9 cellular contexts compared by ENCODE assay signal in genomic region chr19:50430888-50431342, GRCh38. TPM values are rescaled to one million over a fixed set of nuclear protein-coding genes. Genes with fewer than 3 reads are reported as not detected.
A peak's percentile ranks its signal among the peaks of the same experiment; 100 is the strongest.
DNase-seq lines count a peak whose midpoint lies in the region; ATAC-seq, FAIRE-seq and TF ChIP-seq lines count a peak whose summit lies in the region.
"Had no signal": no experiment of that assay in that cellular context is flagged by ENCODE, and none has a peak within 500 bp of the region (broad histone marks: within the 10 kb centered on the region; RNA-seq: fewer than 3 reads in every experiment).

No MANE protein-coding gene starts in this region.

- peak overlapping the region; percentile 85 for H3K4me2 ChIP-seq in K562 (ENCODE audit: insufficient read depth, low read length)

- no peaks in the 10 kb centered on the region for H3K36me3 ChIP-seq in K562 (ENCODE audit: control insufficient read depth, insufficient read depth, low read length)

- peak overlapping the region; percentile 93 for H2AFZ ChIP-seq in K562 (ENCODE audit: low read depth, low read length)

- no peaks in the 10 kb centered on the region for H3K36me3 Mint-ChIP-seq in stimulated activated naive CD8-positive, alpha-beta T cell treated with anti-CD3 and anti-CD28 coated beads, Interleukin-15, Interleukin-2, amounts not matched to agents 100 ng/mL and 50 ng/mL, for 24 hours (ENCODE audit: low read depth)
- H3K36me3 Mint-ChIP-seq in mesothelial cell of epicardium: no peaks in the 10 kb centered on the region

- CTCF ChIA-PET in K562 (lab: Yijun Ruan, JAX; ENCODE audit: low intra/inter-chr PET ratio): no interaction called here

- WGBS in K562 (ENCODE audit: insufficient coverage, low coverage, missing lambda C conversion rate): 59% methylated on average over 11 of the region's 13 CpGs

- ATAC-seq in stimulated activated naive CD8-positive, alpha-beta T cell treated with anti-CD3 and anti-CD28 coated beads, Interleukin-15, Interleukin-2, amounts not matched to agents 100 U/mL and 50 U/mL, for 24 hours: no peak
- ATAC-seq in K562 (no peak), HG02798 (IDR thresholded peaks at IDR 0.05; ENCODE audit: poor library complexity, unreplicated experiment) (no peak)

- no peak for FAIRE-seq in K562 (lab: Jason Lieb, UNC)

- no peak for TF ChIP-seq RAD21 in K562 (CRISPR knock-in tag; conservative IDR thresholded peaks at IDR 0.05 in 1 of 2, IDR thresholded peaks at IDR 0.05 in 1 of 2)

- intact Hi-C loops in K562 (cut with micrococcal nuclease): no loop called here

- BruUV-seq in K562 (replicated peaks; lab: Mats Ljungman, UMichigan): no TSS peak

- peaks cover 29% of the 10 kb centered on the region for H3K4me1 Mint-ChIP-seq in stimulated activated naive CD8-positive, alpha-beta T cell treated with anti-CD3 and anti-CD28 coated beads, Interleukin-15, Interleukin-2, amounts not matched to agents 100 ng/mL and 50 ng/mL, for 24 hours (ENCODE audit: low read depth)
- H3K4me1 Mint-ChIP-seq in mesothelial cell of epicardium: peaks cover 20% of the 10 kb centered on the region

- no peak for TF ChIP-seq POLR2A in K562 (conservative IDR thresholded peaks at IDR 0.05)

- no peaks in the 10 kb centered on the region for H3K9me3 ChIP-seq in K562 (replicated peaks; ENCODE audit: control insufficient read depth, insufficient read depth, low read depth, low read length)

- in situ Hi-C loops in K562 (cut with MboI): no loop called here

- peaks cover 21% of the 10 kb centered on the region for H3K27me3 Mint-ChIP-seq in stimulated activated naive CD8-positive, alpha-beta T cell treated with anti-CD3 and anti-CD28 coated beads, Interleukin-15, Interleukin-2, amounts not matched to agents 100 ng/mL and 50 ng/mL, for 24 hours
- H3K27me3 Mint-ChIP-seq in mesothelial cell of epicardium (ENCODE audit: low read depth): peaks cover 42% of the 10 kb centered on the region

- TF ChIP-seq CTCF in K562 (IDR thresholded peaks at IDR 0.05 in 2 of 3, conservative IDR thresholded peaks at IDR 0.05 in 1 of 3; ENCODE audit: insufficient read depth in 2 of 3, low read depth in 1 of 3, low read length in 3 of 3) (no peak), mesothelial cell of epicardium (IDR thresholded peaks at IDR 0.05; ENCODE audit: unreplicated experiment) (no peak)

- no peaks in the 10 kb centered on the region for H3K79me2 ChIP-seq in K562 (ENCODE audit: control insufficient read depth, insufficient read depth, low read length)

- peak overlapping the region; percentile 45 to 88; a peak in 3 of 4 replicates for H3K9ac ChIP-seq in K562 (ENCODE audit: insufficient read depth in 1 of 2, low read depth in 2 of 2, low read length in 2 of 2)

- no peak for DNase-seq in stimulated activated naive CD8-positive, alpha-beta T cell treated with anti-CD3 and anti-CD28 coated beads, Interleukin-15, Interleukin-2, amounts not matched to agents 100 U/mL and 50 U/mL, for 24 hours
- DNase-seq in K562 (ENCODE audit: extremely low read depth in 1 of 4, low spot score in 3 of 4) (peak in 1 of 4 experiments; percentile 19), mesothelial cell of epicardium (ENCODE audit: low spot score in 2 of 2, unreplicated experiment in 2 of 2) (no peak), kidney tubule cell (ENCODE audit: low spot score) (no peak), GM03348 (ENCODE audit: low spot score) (no peak), activated gamma-delta T cell (lab: John Stamatoyannopoulos, UW) (no peak)

- TF ChIP-seq EP300 in K562 (IDR thresholded peaks at IDR 0.05; ENCODE audit: low read length): no peak

- H3K27ac Mint-ChIP-seq in stimulated activated naive CD8-positive, alpha-beta T cell treated with anti-CD3 and anti-CD28 coated beads, Interleukin-15, Interleukin-2, amounts not matched to agents 100 ng/mL and 50 ng/mL, for 24 hours: peak overlapping the region; percentile 86
- no peak overlapping the region for H3K27ac Mint-ChIP-seq in mesothelial cell of epicardium

- H3K9me3 Mint-ChIP-seq in stimulated activated naive CD8-positive, alpha-beta T cell treated with anti-CD3 and anti-CD28 coated beads, Interleukin-15, Interleukin-2, amounts not matched to agents 100 ng/mL and 50 ng/mL, for 24 hours: no peaks in the 10 kb centered on the region
- H3K9me3 Mint-ChIP-seq in mesothelial cell of epicardium: no peaks in the 10 kb centered on the region

- H3K4me3 ChIP-seq in K562: 0 out of 2 replicates have a peak overlapping the region, but pooled peaks have one; percentile 53

- no peaks in the 10 kb centered on the region for H3K27me3 ChIP-seq in K562 (ENCODE audit: control insufficient read depth in 2 of 2, insufficient read depth in 2 of 2, low read length in 2 of 2)

- H3K4me3 Mint-ChIP-seq in stimulated activated naive CD8-positive, alpha-beta T cell treated with anti-CD3 and anti-CD28 coated beads, Interleukin-15, Interleukin-2, amounts not matched to agents 100 ng/mL and 50 ng/mL, for 24 hours: peak overlapping the region; percentile 82
- H3K4me3 Mint-ChIP-seq in mesothelial cell of epicardium: peak overlapping the region; percentile 88

- POLR2A ChIA-PET in K562 (lab: Yijun Ruan, JAX): interaction anchor here (0.6 to 1.1 kb wide), 3 partner anchors 13 to 124 kb away, joined by 3 read pairs; no protein-coding TSS in a partner anchor

- H3K27ac ChIP-seq in K562 (ENCODE audit: extremely low read depth, low read depth, low read length): no peak overlapping the region; the same call in 2 of the 3 replicates

- no peaks in the 10 kb centered on the region for H4K20me1 ChIP-seq in K562 (replicated peaks; ENCODE audit: control insufficient read depth, insufficient read depth, low read length)

- peaks cover 12 to 52% of the 10 kb centered on the region in 2 experiments; a peak in 4 of 5 replicates for H3K4me1 ChIP-seq in K562 (replicated peaks in 1 of 2; ENCODE audit: control insufficient read depth in 2 of 2, insufficient read depth in 2 of 2, low read length in 2 of 2)

- H3K9me1 ChIP-seq in K562 (ENCODE audit: control insufficient read depth, insufficient read depth, low read length): no peaks in the 10 kb centered on the region

RNA-seq across cellular contexts. Expression of gene MYBPC2, which starts 1.8 kb away (rescaled TPM):
- total RNA-seq in K562 (2011; cell fraction: chromatin; rRNA removed; ENCODE audit: low replicate concordance): 0.30 and 0.67 TPM in 2 replicates
- total RNA-seq in K562 (2011; cell fraction: nucleolus; rRNA removed): not detected in 2 replicates
- total RNA-seq in K562 (2011; cell fraction: nucleoplasm; rRNA removed): not detected in 2 replicates
- total RNA-seq in K562 (2014; rRNA removed): not detected in 2 replicates
- total RNA-seq in K562 (2014; rRNA removed; fragmentation: Illumina TruSeq; extraction: Trizol): not detected in 2 replicates
- total RNA-seq in K562 (2015; rRNA removed; fragmentation: Illumina TruSeq; extraction: Trizol): not detected in 2 replicates
- 0.04 TPM in 1 of 2 replicates, not detected in the other for total RNA-seq in K562 (2021)
- polyA plus RNA-seq in K562 (2011; rRNA removed): 0.14 and 0.19 TPM in 2 replicates
- polyA plus RNA-seq in K562 (2011; cell fraction: cytosol; rRNA removed): 0.06 and 0.07 TPM in 2 replicates
- 0.31 and 0.60 TPM in 2 replicates for polyA plus RNA-seq in K562 (2011; cell fraction: nucleus; rRNA removed)
- polyA plus RNA-seq in K562 (2012): 0.01 TPM in 1 of 2 replicates, not detected in the other
- polyA plus RNA-seq in K562 (2014; fragmentation: Illumina TruSeq; extraction: Trizol): not detected in 2 replicates
- polyA plus RNA-seq in K562 (2014; fragmentation: Nextera tagmentation; extraction: Ambion mirVana): not detected
- 0.01 TPM in 1 of 2 replicates, not detected in the other for polyA plus RNA-seq in K562 (2014; rRNA removed)
- 0.06 TPM in 1 of 2 replicates, not detected in the other for polyA minus RNA-seq in K562 (2011; rRNA and poly(A)+ RNA removed)
- polyA minus RNA-seq in K562 (2011; cell fraction: cytosol; rRNA and poly(A)+ RNA removed): not detected in 2 replicates
- 0.22 TPM in 1 of 2 replicates, not detected in the other for polyA minus RNA-seq in K562 (2011; cell fraction: nucleus; rRNA and poly(A)+ RNA removed)
- total RNA-seq in mesothelial cell of epicardium: 0.89 to 1.9 TPM (median 1.2 TPM) in 3 replicates
- polyA plus RNA-seq: liver had no signal

RNA-seq across cellular contexts. Expression of gene SPIB, which starts 12.2 kb away (rescaled TPM):
- total RNA-seq in K562 (2011; cell fraction: chromatin; rRNA removed; ENCODE audit: low replicate concordance): 2.3 and 8.3 TPM in 2 replicates
- total RNA-seq in K562 (2011; cell fraction: nucleolus; rRNA removed): 4.6 and 5.2 TPM in 2 replicates
- 3.9 and 4.4 TPM in 2 replicates for total RNA-seq in K562 (2011; cell fraction: nucleoplasm; rRNA removed)
- total RNA-seq in K562 (2014; rRNA removed) (0.33 and 0.45 TPM in 2 replicates), K562 (2014; rRNA removed; fragmentation: Illumina TruSeq; extraction: Trizol) (0.22 and 0.25 TPM in 2 replicates), K562 (2015; rRNA removed; fragmentation: Illumina TruSeq; extraction: Trizol) (0.40 and 0.45 TPM in 2 replicates), K562 (2021) (1.0 and 1.3 TPM in 2 replicates), mesothelial cell of epicardium (0.11 TPM in 1 of 3 replicates, not detected in the others)
- polyA plus RNA-seq in K562 (2011; rRNA removed) (0.46 and 0.60 TPM in 2 replicates), K562 (2014; fragmentation: Illumina TruSeq; extraction: Trizol) (0.24 and 0.76 TPM in 2 replicates), K562 (2014; fragmentation: Nextera tagmentation; extraction: Ambion mirVana) (under 1 TPM in 1 of 2 experiments, not detected in 1; 0.06 TPM), K562 (2014; rRNA removed) (0.53 and 0.92 TPM in 2 replicates)
- polyA plus RNA-seq in K562 (2011; cell fraction: cytosol; rRNA removed): 0.41 and 0.94 TPM in 2 replicates
- polyA plus RNA-seq in K562 (2011; cell fraction: nucleus; rRNA removed): 2.5 and 7.6 TPM in 2 replicates
- polyA plus RNA-seq in K562 (2012): 0.53 and 1.1 TPM in 2 replicates
- polyA minus RNA-seq in K562 (2011; rRNA and poly(A)+ RNA removed): 0.06 and 0.07 TPM in 2 replicates
- polyA minus RNA-seq in K562 (2011; cell fraction: cytosol; rRNA and poly(A)+ RNA removed): not detected in 2 replicates
- 0.33 and 0.94 TPM in 2 replicates for polyA minus RNA-seq in K562 (2011; cell fraction: nucleus; rRNA and poly(A)+ RNA removed)

RNA-seq across cellular contexts. Expression of gene EMC10, which starts 45.4 kb away (rescaled TPM):
- 22.6 and 40.4 TPM in 2 replicates for total RNA-seq in K562 (2011; cell fraction: chromatin; rRNA removed; ENCODE audit: low replicate concordance)
- total RNA-seq in K562 (2011; cell fraction: nucleolus; rRNA removed): 43.2 and 45.7 TPM in 2 replicates
- total RNA-seq in K562 (2011; cell fraction: nucleoplasm; rRNA removed): 27.7 and 40.1 TPM in 2 replicates
- total RNA-seq in K562 (2014; rRNA removed) (40.4 and 48.9 TPM in 2 replicates), K562 (2014; rRNA removed; fragmentation: Illumina TruSeq; extraction: Trizol) (6.1 and 7.4 TPM in 2 replicates), K562 (2015; rRNA removed; fragmentation: Illumina TruSeq; extraction: Trizol) (25.2 and 25.8 TPM in 2 replicates), K562 (2021) (42.5 and 46.0 TPM in 2 replicates), mesothelial cell of epicardium (175 to 181 TPM (median 176 TPM) in 3 replicates)
- polyA plus RNA-seq in K562 (2011; rRNA removed) (12.4 and 13.7 TPM in 2 replicates), K562 (2014; fragmentation: Illumina TruSeq; extraction: Trizol) (13.1 and 27.3 TPM in 2 replicates), K562 (2014; fragmentation: Nextera tagmentation; extraction: Ambion mirVana) (1 to 10 TPM; 1.4 to 2.9 TPM), K562 (2014; rRNA removed) (34.5 and 38.2 TPM in 2 replicates)
- polyA plus RNA-seq in K562 (2011; cell fraction: cytosol; rRNA removed): 18.3 and 54.3 TPM in 2 replicates
- polyA plus RNA-seq in K562 (2011; cell fraction: nucleus; rRNA removed): 13.8 and 24.8 TPM in 2 replicates
- polyA plus RNA-seq in K562 (2012): 37.9 TPM in 2 replicates
- polyA minus RNA-seq in K562 (2011; rRNA and poly(A)+ RNA removed): 1.9 and 3.7 TPM in 2 replicates
- polyA minus RNA-seq in K562 (2011; cell fraction: cytosol; rRNA and poly(A)+ RNA removed): 14.7 and 15.0 TPM in 2 replicates
- 6.4 and 6.7 TPM in 2 replicates for polyA minus RNA-seq in K562 (2011; cell fraction: nucleus; rRNA and poly(A)+ RNA removed)

RNA-seq across cellular contexts. Expression of gene GARIN5A, which starts 45.7 kb away (rescaled TPM):
- 0.49 TPM in 1 of 2 replicates, not detected in the other for total RNA-seq in K562 (2011; cell fraction: chromatin; rRNA removed; ENCODE audit: low replicate concordance)
- total RNA-seq in K562 (2011; cell fraction: nucleolus; rRNA removed): 0.39 TPM in 1 of 2 replicates, not detected in the other
- total RNA-seq in K562 (2011; cell fraction: nucleoplasm; rRNA removed): not detected in 2 replicates
- total RNA-seq in K562 (2014; rRNA removed) (0.23 and 0.33 TPM in 2 replicates), K562 (2014; rRNA removed; fragmentation: Illumina TruSeq; extraction: Trizol) (not detected in 2 replicates), K562 (2015; rRNA removed; fragmentation: Illumina TruSeq; extraction: Trizol) (0.47 TPM in 1 of 2 replicates, not detected in the other), K562 (2021) (0.31 and 0.82 TPM in 2 replicates), mesothelial cell of epicardium (10.1 to 12.7 TPM (median 11.5 TPM) in 3 replicates)
- polyA plus RNA-seq in K562 (2011; rRNA removed) (0.10 and 0.26 TPM in 2 replicates), K562 (2014; fragmentation: Illumina TruSeq; extraction: Trizol) (0.57 and 0.59 TPM in 2 replicates), K562 (2014; fragmentation: Nextera tagmentation; extraction: Ambion mirVana) (under 1 TPM in 1 of 2 experiments, not detected in 1; 0.13 TPM), K562 (2014; rRNA removed) (0.16 and 0.17 TPM in 2 replicates)
- polyA plus RNA-seq in K562 (2011; cell fraction: cytosol; rRNA removed): 0.59 and 0.78 TPM in 2 replicates
- polyA plus RNA-seq in K562 (2011; cell fraction: nucleus; rRNA removed): 0.22 and 0.38 TPM in 2 replicates
- 0.49 and 0.83 TPM in 2 replicates for polyA plus RNA-seq in K562 (2012)
- polyA minus RNA-seq in K562 (2011; rRNA and poly(A)+ RNA removed): not detected in 2 replicates
- 1.4 TPM in 1 of 2 replicates, not detected in the other for polyA minus RNA-seq in K562 (2011; cell fraction: cytosol; rRNA and poly(A)+ RNA removed)
- 0.27 TPM in 1 of 2 replicates, not detected in the other for polyA minus RNA-seq in K562 (2011; cell fraction: nucleus; rRNA and poly(A)+ RNA removed)

RNA-seq across cellular contexts. Expression of gene POLD1, which starts 46.8 kb away (rescaled TPM):
- total RNA-seq in K562 (2011; cell fraction: chromatin; rRNA removed; ENCODE audit: low replicate concordance): 79.9 and 373 TPM in 2 replicates
- total RNA-seq in K562 (2011; cell fraction: nucleolus; rRNA removed): 460 and 477 TPM in 2 replicates
- 147 and 179 TPM in 2 replicates for total RNA-seq in K562 (2011; cell fraction: nucleoplasm; rRNA removed)
- 258 and 338 TPM in 2 replicates for total RNA-seq in K562 (2014; rRNA removed)
- 15.3 and 28.3 TPM in 2 replicates for total RNA-seq in K562 (2014; rRNA removed; fragmentation: Illumina TruSeq; extraction: Trizol)
- total RNA-seq in K562 (2015; rRNA removed; fragmentation: Illumina TruSeq; extraction: Trizol): 89.4 and 95.2 TPM in 2 replicates
- total RNA-seq in K562 (2021): 296 and 312 TPM in 2 replicates
- 45.2 and 88.6 TPM in 2 replicates for polyA plus RNA-seq in K562 (2011; rRNA removed)
- polyA plus RNA-seq in K562 (2011; cell fraction: cytosol; rRNA removed): 86.2 and 222 TPM in 2 replicates
- 460 and 607 TPM in 2 replicates for polyA plus RNA-seq in K562 (2011; cell fraction: nucleus; rRNA removed)
- polyA plus RNA-seq in K562 (2012): 164 and 224 TPM in 2 replicates
- 47.8 and 97.9 TPM in 2 replicates for polyA plus RNA-seq in K562 (2014; fragmentation: Illumina TruSeq; extraction: Trizol)
- 1 to 10 TPM; 1.3 to 6.4 TPM for polyA plus RNA-seq in K562 (2014; fragmentation: Nextera tagmentation; extraction: Ambion mirVana)
- polyA plus RNA-seq in K562 (2014; rRNA removed): 161 and 163 TPM in 2 replicates
- polyA minus RNA-seq in K562 (2011; rRNA and poly(A)+ RNA removed): 33.3 and 52.7 TPM in 2 replicates
- 165 and 236 TPM in 2 replicates for polyA minus RNA-seq in K562 (2011; cell fraction: cytosol; rRNA and poly(A)+ RNA removed)
- 166 and 171 TPM in 2 replicates for polyA minus RNA-seq in K562 (2011; cell fraction: nucleus; rRNA and poly(A)+ RNA removed)
- total RNA-seq in mesothelial cell of epicardium: 58.4 to 60.6 TPM (median 60.3 TPM) in 3 replicates
